ENCODE assay signal across 16 cellular contexts in the genomic region with DNA sequence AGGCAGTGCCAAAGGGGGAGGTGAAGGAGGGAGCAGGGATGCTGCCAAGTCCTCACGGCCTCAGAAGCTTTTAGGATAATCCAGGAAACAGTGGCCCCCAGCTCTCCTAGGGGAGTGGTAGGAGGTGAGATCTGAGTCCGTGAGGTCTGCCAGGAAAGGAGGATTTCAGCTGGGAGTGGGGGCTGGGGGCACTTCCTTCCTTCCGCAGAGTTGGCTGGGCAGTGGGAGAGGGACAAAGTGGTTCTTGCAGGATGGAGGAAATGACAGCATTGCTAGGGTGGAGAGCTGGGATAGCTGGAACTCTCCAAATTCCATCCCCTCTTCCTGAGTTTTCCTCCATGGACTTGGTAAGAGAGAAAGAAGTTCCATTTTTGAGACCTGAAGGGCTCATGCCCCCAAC. TPM values are rescaled to one million over a fixed set of nuclear protein-coding genes. Genes with fewer than 3 reads are reported as not detected.
"Had no signal": no experiment of that assay in that cellular context is flagged by ENCODE, and none has a peak within 500 bp of the region (broad histone marks: within the 10 kb centered on the region; RNA-seq: fewer than 3 reads in every experiment).

No MANE protein-coding gene starts in this region.

- ATAC-seq: activated CD4-positive, CD25-positive, alpha-beta regulatory T cell treated with anti-CD3 and anti-CD28 coated beads, Interleukin-2, amount 50 U/mL, for 24 hours; left lobe of liver had no signal

- H3K27ac Mint-ChIP-seq: activated naive CD8-positive, alpha-beta T cell; memory B cell; nephron; T-helper 1 cell treated with Interleukin-12 subunit alpha and Interleukin-12 subunit beta and Interleukin-4 antibody, amounts not matched to agents 30 μg/mL and 1 μg/mL, for 36 hours had no signal

- FAIRE-seq: kidney had no signal

- DNase-seq: activated gamma-delta T cell; dorsolateral prefrontal cortex; foreskin melanocyte; glutamatergic neuron; kidney; stimulated activated CD8-positive, alpha-beta memory T cell treated with anti-CD3 and anti-CD28 coated beads, Interleukin-4, amount 100 ng/mL, for 48 hours; stimulated activated naive CD4-positive, alpha-beta T cell had no signal

- H3K36me3 Mint-ChIP-seq: activated naive CD8-positive, alpha-beta T cell; memory B cell had no signal

- H3K4me3 Mint-ChIP-seq: activated naive CD8-positive, alpha-beta T cell; memory B cell; T-helper 1 cell treated with Interleukin-12 subunit alpha and Interleukin-12 subunit beta and Interleukin-4 antibody, amounts not matched to agents 30 μg/mL and 1 μg/mL, for 36 hours had no signal

- H3K9me3 Mint-ChIP-seq: memory B cell; nephron; T-helper 1 cell treated with Interleukin-12 subunit alpha and Interleukin-12 subunit beta and Interleukin-4 antibody, amounts not matched to agents 30 μg/mL and 1 μg/mL, for 36 hours had no signal

- H3K4me3 ChIP-seq: dorsolateral prefrontal cortex had no signal

- H3K27ac ChIP-seq: dorsolateral prefrontal cortex had no signal

RNA-seq across cellular contexts. Expression of a gene that starts 24.3 kb away (rescaled TPM):
- total RNA-seq: cerebellum, epithelial cell of proximal tubule, urinary bladder had no signal
